In genomic region chr10:44462338-44462914, GRCh38 we compare ENCODE assay signal across 17 cellular contexts.
A peak's percentile ranks its signal among the peaks of the same experiment; 100 is the strongest.
DNase-seq lines count a peak whose midpoint lies in the region; ATAC-seq and TF ChIP-seq lines count a peak whose summit lies in the region.
"Had no signal": no experiment of that assay in that cellular context is flagged by ENCODE, and none has a peak within 500 bp of the region (broad histone marks: within the 10 kb centered on the region; RNA-seq: fewer than 3 reads in every experiment).

No MANE protein-coding gene starts in this region.

- H3K4me1 ChIP-seq in adrenal gland (replicated peaks in 1 of 2) (peaks cover 21 to 28% of the 10 kb centered on the region in 2 donors), psoas muscle (no peaks in the 10 kb centered on the region)
- H3K4me1 ChIP-seq: SJSA1 had no signal

- no peak for TF ChIP-seq POLR2A in adrenal gland (IDR thresholded peaks at IDR 0.05)

- H3K4me1 Mint-ChIP-seq in activated CD4-positive, alpha-beta T cell treated with anti-CD3 and anti-CD28 coated beads, Interleukin-2, amount 10 ng/mL, durations not matched to agents 24 days and 14 days = no peaks in the 10 kb centered on the region

- H3K27me3 ChIP-seq in adrenal gland (no peaks in the 10 kb centered on the region), psoas muscle (ENCODE audit: insufficient read depth in 3 of 3, low read length in 2 of 3) (no peaks in the 10 kb centered on the region), WERI-Rb-1 (ENCODE audit: insufficient read depth, low read depth, severe bottlenecking) (peaks cover 70% of the 10 kb centered on the region)
- H3K27me3 ChIP-seq: BLaER1 treated with 17β-estradiol and CSF1 and Interleukin-3, amounts not matched to agents 10 nM and 100 nM; SJSA1 had no signal

- intact Hi-C loops in activated CD4-positive, alpha-beta T cell treated with anti-CD3 and anti-CD28 coated beads, Interleukin-2, amount 10 ng/mL, durations not matched to agents 24 days and 14 days (cut with micrococcal nuclease) = no loop called here
- intact Hi-C loops in adrenal gland (cut with DNase I) (no loop called here), psoas muscle (cut with DNase I) (no loop called here)

- H3K4me3 ChIP-seq in adrenal gland = no peak overlapping the region
- no peak overlapping the region for H3K4me3 ChIP-seq in psoas muscle
- no peak overlapping the region for H3K4me3 ChIP-seq in WERI-Rb-1 (ENCODE audit: low read depth, low read length)
- H3K4me3 ChIP-seq: BLaER1 treated with 17β-estradiol and CSF1 and Interleukin-3, amounts not matched to agents 10 nM and 100 nM; GM12878; SJSA1 had no signal

- no peaks in the 10 kb centered on the region for H3K36me3 ChIP-seq in adrenal gland (replicated peaks in 1 of 2)
- no peaks in the 10 kb centered on the region for H3K36me3 ChIP-seq in psoas muscle (ENCODE audit: insufficient read depth in 1 of 2, low read depth in 1 of 2)
- no peaks in the 10 kb centered on the region for H3K36me3 ChIP-seq in WERI-Rb-1
- H3K36me3 ChIP-seq: BLaER1 treated with 17β-estradiol and CSF1 and Interleukin-3, amounts not matched to agents 10 nM and 100 nM; SJSA1 had no signal

- H3K27me3 Mint-ChIP-seq in activated CD4-positive, alpha-beta T cell treated with anti-CD3 and anti-CD28 coated beads, Interleukin-2, amount 10 ng/mL, durations not matched to agents 24 days and 14 days = peaks cover 4% of the 10 kb centered on the region

- H3K9me3 Mint-ChIP-seq in activated CD4-positive, alpha-beta T cell treated with anti-CD3 and anti-CD28 coated beads, Interleukin-2, amount 10 ng/mL, durations not matched to agents 24 days and 14 days = no peaks in the 10 kb centered on the region
- H3K9me3 Mint-ChIP-seq: T-helper 1 cell treated with Interleukin-12 subunit alpha and Interleukin-12 subunit beta and Interleukin-4 antibody, amounts not matched to agents 30 μg/mL and 1 μg/mL, for 36 hours had no signal

- 53 to 64% (median 57%) methylated on average over 7 of the region's 7 CpGs for WGBS in adrenal gland, 4 donors
- WGBS in psoas muscle, 3 donors = 34 to 37% (median 36%) methylated on average over 7 of the region's 7 CpGs

- no peak overlapping the region for H3K4me3 Mint-ChIP-seq in activated CD4-positive, alpha-beta T cell treated with anti-CD3 and anti-CD28 coated beads, Interleukin-2, amount 10 ng/mL, durations not matched to agents 24 days and 14 days
- H3K4me3 Mint-ChIP-seq: T-helper 1 cell treated with Interleukin-12 subunit alpha and Interleukin-12 subunit beta and Interleukin-4 antibody, amounts not matched to agents 30 μg/mL and 1 μg/mL, for 36 hours had no signal

- TF ChIP-seq CTCF in adrenal gland (IDR thresholded peaks at IDR 0.05) (no peak), psoas muscle (IDR thresholded peaks at IDR 0.05) (no peak), WERI-Rb-1 (IDR thresholded peaks at IDR 0.05; ENCODE audit: low read depth, low read length) (no peak)

- H3K36me3 Mint-ChIP-seq in activated CD4-positive, alpha-beta T cell treated with anti-CD3 and anti-CD28 coated beads, Interleukin-2, amount 10 ng/mL, durations not matched to agents 24 days and 14 days (ENCODE audit: low read depth) = no peaks in the 10 kb centered on the region

- peak; percentile 49 to 77 (median 61) for ATAC-seq in psoas muscle
- ATAC-seq: GM12878, HCT116, Panc1 had no signal

- H3K27ac Mint-ChIP-seq in activated CD4-positive, alpha-beta T cell treated with anti-CD3 and anti-CD28 coated beads, Interleukin-2, amount 10 ng/mL, durations not matched to agents 24 days and 14 days = no peak overlapping the region
- H3K27ac Mint-ChIP-seq: T-helper 1 cell treated with Interleukin-12 subunit alpha and Interleukin-12 subunit beta and Interleukin-4 antibody, amounts not matched to agents 30 μg/mL and 1 μg/mL, for 36 hours had no signal

- DNase-seq in activated CD4-positive, alpha-beta T cell treated with anti-CD3 and anti-CD28 coated beads, Interleukin-2, amount 10 ng/mL, durations not matched to agents 24 days and 14 days = peak; percentile 23
- DNase-seq in activated CD4-positive, alpha-beta T cell treated with anti-CD3 and anti-CD28 coated beads, Interleukin-2, amount 50 U/mL, for 1 hour = no peak
- peak; percentile 6 for DNase-seq in LHCN-M2 (ENCODE audit: low read depth)
- DNase-seq in adrenal gland = peak in 5 of 7 donors; percentile 32 to 71 (median 48)
- DNase-seq in psoas muscle = no peak
- DNase-seq in WERI-Rb-1 = no peak
- DNase-seq in OCI-M1 (lab: John Stamatoyannopoulos, UW) = no peak
- DNase-seq: GF-D8, GOT3, NCI-H1417, NCI-H187 treated with DMSO at 0.1 percent for 48 hours had no signal

- no peaks in the 10 kb centered on the region for H3K9me3 ChIP-seq in adrenal gland (replicated peaks in 1 of 3)
- H3K9me3 ChIP-seq in psoas muscle = no peaks in the 10 kb centered on the region
- no peaks in the 10 kb centered on the region for H3K9me3 ChIP-seq in WERI-Rb-1 (ENCODE audit: severe bottlenecking)
- H3K9me3 ChIP-seq: BLaER1 treated with 17β-estradiol and CSF1 and Interleukin-3, amounts not matched to agents 10 nM and 100 nM had no signal

- no peak overlapping the region for H3K27ac ChIP-seq in adrenal gland
- H3K27ac ChIP-seq in psoas muscle = no peak overlapping the region
- no peak overlapping the region for H3K27ac ChIP-seq in WERI-Rb-1
- H3K27ac ChIP-seq: BLaER1 treated with 17β-estradiol and CSF1 and Interleukin-3, amounts not matched to agents 10 nM and 100 nM; SJSA1 had no signal

Comparison
In these comparisons a context has a peak if more than half of its experiments do, and no peak if none do; other contexts are left out.
1. DNase-seq: peak in activated CD4-positive, alpha-beta T cell treated with anti-CD3 and anti-CD28 coated beads, Interleukin-2, amount 10 ng/mL, durations not matched to agents 24 days and 14 days (single experiment), LHCN-M2 (single experiment) and adrenal gland (5 of 7); none in activated CD4-positive, alpha-beta T cell treated with anti-CD3 and anti-CD28 coated beads, Interleukin-2, amount 50 U/mL, for 1 hour (single experiment), psoas muscle (0 of 2), WERI-Rb-1 (single experiment) and OCI-M1 (single experiment).